14 cellular contexts compared by ENCODE assay signal in the genomic region with DNA sequence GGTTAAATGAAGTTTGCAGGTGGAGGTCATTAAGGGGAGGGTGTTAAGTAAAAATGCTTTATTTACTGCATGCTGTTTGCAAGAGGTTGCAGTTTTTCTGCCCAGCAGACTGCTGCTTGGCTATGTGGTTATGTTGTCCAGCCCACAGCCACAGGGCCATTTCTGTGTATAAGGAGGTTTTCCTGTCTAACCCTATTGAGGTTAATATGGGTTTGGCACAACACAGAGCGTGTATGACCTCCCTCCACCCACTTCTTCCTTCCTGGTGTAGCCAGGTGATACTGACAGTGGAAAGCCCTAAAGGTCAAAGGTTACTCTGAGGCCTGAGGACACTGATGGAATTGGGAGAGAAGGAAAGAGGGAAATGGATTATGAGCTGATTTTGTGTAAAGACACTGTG.
DNase-seq lines count a peak whose midpoint lies in the region; ATAC-seq lines count a peak whose summit lies in the region.
"Had no signal": no experiment of that assay in that cellular context is flagged by ENCODE, and none has a peak within 500 bp of the region (broad histone marks: within the 10 kb centered on the region; RNA-seq: fewer than 3 reads in every experiment).

No MANE protein-coding gene starts in this region.

- H3K27ac Mint-ChIP-seq in stimulated activated naive CD8-positive, alpha-beta T cell treated with anti-CD3 and anti-CD28 coated beads, Interleukin-15, amount 100 ng/mL, for 72 hours: no peak overlapping the region
- no peak overlapping the region for H3K27ac Mint-ChIP-seq in activated T-helper 17 cell treated with anti-CD3 and anti-CD28 coated beads, Interleukin-2, amount 50 U/mL, for 72 hours
- no peak overlapping the region for H3K27ac Mint-ChIP-seq in natural killer cell treated with Interleukin-12 subunit alpha and Interleukin-12 subunit beta and Interleukin-15 and Interleukin-18, amount 100 ng/mL, for 72 hours
- H3K27ac Mint-ChIP-seq: HFFc6 had no signal

- no peaks in the 10 kb centered on the region for H3K9me3 Mint-ChIP-seq in stimulated activated naive CD8-positive, alpha-beta T cell treated with anti-CD3 and anti-CD28 coated beads, Interleukin-15, amount 100 ng/mL, for 72 hours
- H3K9me3 Mint-ChIP-seq in activated T-helper 17 cell treated with anti-CD3 and anti-CD28 coated beads, Interleukin-2, amount 50 U/mL, for 72 hours: peaks cover under 1% of the 10 kb centered on the region
- no peaks in the 10 kb centered on the region for H3K9me3 Mint-ChIP-seq in natural killer cell treated with Interleukin-12 subunit alpha and Interleukin-12 subunit beta and Interleukin-15 and Interleukin-18, amount 100 ng/mL, for 72 hours
- H3K9me3 Mint-ChIP-seq: CD4-positive, CD25-positive, alpha-beta regulatory T cell had no signal

- H3K4me3 Mint-ChIP-seq in stimulated activated naive CD8-positive, alpha-beta T cell treated with anti-CD3 and anti-CD28 coated beads, Interleukin-15, amount 100 ng/mL, for 72 hours: peak overlapping the region in 1 of 2 donors; percentile 38
- H3K4me3 Mint-ChIP-seq in activated T-helper 17 cell treated with anti-CD3 and anti-CD28 coated beads, Interleukin-2, amount 50 U/mL, for 72 hours: no peak overlapping the region
- no peak overlapping the region for H3K4me3 Mint-ChIP-seq in natural killer cell treated with Interleukin-12 subunit alpha and Interleukin-12 subunit beta and Interleukin-15 and Interleukin-18, amount 100 ng/mL, for 72 hours
- H3K4me3 Mint-ChIP-seq: CD4-positive, CD25-positive, alpha-beta regulatory T cell; HFFc6 had no signal

- DNase-seq in stimulated activated naive CD8-positive, alpha-beta T cell treated with anti-CD3 and anti-CD28 coated beads, Interleukin-15, amount 100 ng/mL, for 72 hours: no peak
- no peak for DNase-seq in stimulated activated naive CD8-positive, alpha-beta T cell treated with anti-CD3 and anti-CD28 coated beads, Interleukin-15, Interleukin-2, amounts not matched to agents 100 U/mL and 50 U/mL, for 24 hours
- DNase-seq in natural killer cell treated with Interleukin-12 subunit alpha and Interleukin-12 subunit beta and Interleukin-15 and Interleukin-18, amount 100 ng/mL, for 72 hours (ENCODE audit: low spot score): no peak
- DNase-seq in iPS-NIHi7 (ENCODE audit: extremely low spot score) (no peak), NCI-H1092 treated with DMSO at 0.1 percent for 48 hours (lab: John Stamatoyannopoulos, UW) (no peak), kidney tubule cell (ENCODE audit: low spot score) (no peak)
- DNase-seq: Calu3, DMS 273 treated with DMSO at 0.1 percent for 48 hours, HCEC 1CT, HFFc6 had no signal

- H3K4me1 Mint-ChIP-seq in stimulated activated naive CD8-positive, alpha-beta T cell treated with anti-CD3 and anti-CD28 coated beads, Interleukin-15, amount 100 ng/mL, for 72 hours: peaks cover 41% of the 10 kb centered on the region
- H3K4me1 Mint-ChIP-seq in activated T-helper 17 cell treated with anti-CD3 and anti-CD28 coated beads, Interleukin-2, amount 50 U/mL, for 72 hours: peaks cover 17% of the 10 kb centered on the region
- H3K4me1 Mint-ChIP-seq in natural killer cell treated with Interleukin-12 subunit alpha and Interleukin-12 subunit beta and Interleukin-15 and Interleukin-18, amount 100 ng/mL, for 72 hours (ENCODE audit: low read depth in 2 of 2): peaks cover 13 to 22% of the 10 kb centered on the region in 2 donors

- H3K27me3 Mint-ChIP-seq in stimulated activated naive CD8-positive, alpha-beta T cell treated with anti-CD3 and anti-CD28 coated beads, Interleukin-15, amount 100 ng/mL, for 72 hours: no peaks in the 10 kb centered on the region
- H3K27me3 Mint-ChIP-seq in activated T-helper 17 cell treated with anti-CD3 and anti-CD28 coated beads, Interleukin-2, amount 50 U/mL, for 72 hours: no peaks in the 10 kb centered on the region
- peaks cover 36 to 37% of the 10 kb centered on the region in 2 donors for H3K27me3 Mint-ChIP-seq in natural killer cell treated with Interleukin-12 subunit alpha and Interleukin-12 subunit beta and Interleukin-15 and Interleukin-18, amount 100 ng/mL, for 72 hours
- H3K27me3 Mint-ChIP-seq: CD4-positive, CD25-positive, alpha-beta regulatory T cell had no signal

- H3K36me3 Mint-ChIP-seq in activated T-helper 17 cell treated with anti-CD3 and anti-CD28 coated beads, Interleukin-2, amount 50 U/mL, for 72 hours (ENCODE audit: low read depth): no peaks in the 10 kb centered on the region
- no peaks in the 10 kb centered on the region for H3K36me3 Mint-ChIP-seq in natural killer cell treated with Interleukin-12 subunit alpha and Interleukin-12 subunit beta and Interleukin-15 and Interleukin-18, amount 100 ng/mL, for 72 hours

- peak; percentile 72 for ATAC-seq in stimulated activated naive CD8-positive, alpha-beta T cell treated with anti-CD3 and anti-CD28 coated beads, Interleukin-15, amount 100 ng/mL, for 72 hours
- no peak for ATAC-seq in stimulated activated naive CD8-positive, alpha-beta T cell treated with anti-CD3 and anti-CD28 coated beads, Interleukin-15, Interleukin-2, amounts not matched to agents 100 U/mL and 50 U/mL, for 24 hours
- ATAC-seq in activated T-helper 17 cell treated with anti-CD3 and anti-CD28 coated beads, Interleukin-2, amount 50 U/mL, for 72 hours (replicated peaks): peak; percentile 46
- ATAC-seq in natural killer cell treated with Interleukin-12 subunit alpha and Interleukin-12 subunit beta and Interleukin-15 and Interleukin-18, amount 100 ng/mL, for 72 hours: peak; percentile 64 to 77
- ATAC-seq: A549, GM12878 had no signal
